ENCODE assay signal across 8 cellular contexts in the genomic region with DNA sequence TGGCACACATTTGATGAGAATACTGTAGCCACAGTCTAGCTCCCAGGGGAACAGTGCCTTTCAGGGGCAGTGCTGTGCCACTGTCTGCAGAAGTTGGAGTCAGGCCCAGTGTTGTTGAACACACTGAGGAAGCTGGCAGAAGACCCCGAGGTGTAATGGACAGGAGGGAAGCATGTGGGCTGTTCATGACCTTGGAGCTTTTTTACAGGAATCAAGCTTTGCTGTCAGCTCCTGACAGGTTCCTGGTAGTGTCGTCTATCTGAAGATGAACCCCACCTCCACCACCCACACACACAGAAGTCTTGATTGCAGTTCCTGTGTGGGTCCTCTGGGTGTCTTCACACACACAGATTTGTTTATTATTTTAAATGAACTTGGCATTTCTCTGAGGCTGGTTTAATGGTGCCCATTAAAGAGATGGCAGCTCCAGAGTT. TPM values are rescaled to one million over a fixed set of nuclear protein-coding genes. Genes with fewer than 3 reads are reported as not detected.
DNase-seq lines count a peak whose midpoint lies in the region; ATAC-seq and TF ChIP-seq lines count a peak whose summit lies in the region.

No MANE protein-coding gene starts in this region.

- H3K4me3 ChIP-seq in body of pancreas (no peak overlapping the region), mesenchymal stem cell (ENCODE audit: insufficient read depth in 1 of 2, low read depth in 1 of 2, low read length in 2 of 2) (no peak overlapping the region)

- peak in 3 of 7 experiments; percentile 21 to 32 (median 29) for TF ChIP-seq CTCF in body of pancreas (IDR thresholded peaks at IDR 0.05)

- no peak overlapping the region for H2BK5ac ChIP-seq in mesenchymal stem cell (ENCODE audit: low read depth, low read length, poor library complexity, severe bottlenecking)

- no peak overlapping the region for H3K9ac ChIP-seq in mesenchymal stem cell (ENCODE audit: low read length)

- H3K27me3 ChIP-seq in body of pancreas (no peaks in the 10 kb centered on the region), mesenchymal stem cell (ENCODE audit: control insufficient read depth in 1 of 2, insufficient read depth in 1 of 2, low read length in 2 of 2) (no peaks in the 10 kb centered on the region)

- H2BK120ac ChIP-seq in mesenchymal stem cell (ENCODE audit: low read depth, low read length) = no peak overlapping the region

- H3K4me1 ChIP-seq in body of pancreas = peaks cover 11% of the 10 kb centered on the region
- H3K4me1 ChIP-seq in mesenchymal stem cell (ENCODE audit: control insufficient read depth, insufficient read depth, low read depth, low read length) = peaks cover 11% of the 10 kb centered on the region

- H3K18ac ChIP-seq in mesenchymal stem cell (ENCODE audit: low read depth in 1 of 2, low read length in 2 of 2) = no peak overlapping the region

- H2BK15ac ChIP-seq in mesenchymal stem cell (ENCODE audit: low read depth, poor library complexity, severe bottlenecking) = no peak overlapping the region

- WGBS in body of pancreas, 2 donors = 0 to 2% methylated on average over 2 of the region's 2 CpGs
- WGBS in mesenchymal stem cell = 56% methylated on average over 2 of the region's 2 CpGs

- H2AFZ ChIP-seq in mesenchymal stem cell (ENCODE audit: low read depth, low read length) = no peak overlapping the region

- peak overlapping the region; percentile 4 for H2AK5ac ChIP-seq in mesenchymal stem cell (ENCODE audit: low read length, severe bottlenecking)

- no peak overlapping the region for H3K4ac ChIP-seq in mesenchymal stem cell (ENCODE audit: low read depth in 1 of 2, low read length in 2 of 2)

- ATAC-seq in GM19438 (IDR thresholded peaks at IDR 0.05; ENCODE audit: low read depth, unreplicated experiment) (peak; percentile 56), HG03378 (IDR thresholded peaks at IDR 0.05; ENCODE audit: unreplicated experiment) (peak; percentile 74), body of pancreas (peak; percentile 62), HG02970 (IDR thresholded peaks at IDR 0.05; ENCODE audit: low FRiP score, unreplicated experiment) (no peak)

- H2BK12ac ChIP-seq in mesenchymal stem cell (ENCODE audit: low read length in 2 of 2) = peak overlapping the region in 1 of 2 experiments; percentile 86

- H3K9me3 ChIP-seq in body of pancreas = no peaks in the 10 kb centered on the region
- H3K9me3 ChIP-seq in mesenchymal stem cell (ENCODE audit: control insufficient read depth, low read length) = no peaks in the 10 kb centered on the region

- intact Hi-C loops in body of pancreas (cut with DNase I) = no loop called here

- H3K27ac ChIP-seq in body of pancreas = peak overlapping the region in 2 of 4 donors; percentile 20 to 45
- no peak overlapping the region for H3K27ac ChIP-seq in mesenchymal stem cell (ENCODE audit: low read length, poor library complexity, severe bottlenecking)

- TF ChIP-seq POLR2A in body of pancreas (IDR thresholded peaks at IDR 0.05) = no peak

- H3K36me3 ChIP-seq in body of pancreas (replicated peaks in 1 of 2; ENCODE audit: insufficient read depth in 1 of 2, low read depth in 2 of 2) = no peaks in the 10 kb centered on the region
- H3K36me3 ChIP-seq in mesenchymal stem cell (ENCODE audit: control insufficient read depth in 1 of 2, insufficient read depth in 2 of 2, low read depth in 1 of 2, low read length in 2 of 2) = no peaks in the 10 kb centered on the region

- no peak overlapping the region for H4K91ac ChIP-seq in mesenchymal stem cell (ENCODE audit: low read length)

- H4K8ac ChIP-seq in mesenchymal stem cell (ENCODE audit: low read length) = no peak overlapping the region

- H3K4me2 ChIP-seq in mesenchymal stem cell (ENCODE audit: low read length, poor library complexity, severe bottlenecking) = no peak overlapping the region

- DNase-seq in Daoy (ENCODE audit: low read depth) (peak; percentile 50), RPMI7951 (ENCODE audit: low read depth) (peak; percentile 51), body of pancreas (peak in 2 of 4 donors; percentile 37 to 46), mesenchymal stem cell (no peak), hepatic stellate cell (ENCODE audit: low spot score) (no peak)

- H3K79me1 ChIP-seq in mesenchymal stem cell (replicated peaks; ENCODE audit: low read length, poor library complexity, severe bottlenecking) = peaks cover 32% of the 10 kb centered on the region

- no peak overlapping the region for H3K23ac ChIP-seq in mesenchymal stem cell (ENCODE audit: low read length in 2 of 2)

- H3K14ac ChIP-seq in mesenchymal stem cell (ENCODE audit: low read length in 2 of 2) = no peak overlapping the region

RNA-seq across cellular contexts. Expression of gene TNFAIP8, which starts 40.3 kb away (rescaled TPM):
- total RNA-seq in Daoy (2014; rRNA removed; shearing (Covaris generic)) = 51.7 and 52.8 TPM in 2 replicates
- 23.7 and 25.6 TPM in 2 replicates for total RNA-seq in RPMI7951 (2014; rRNA removed; shearing (Covaris generic))
- 10 to 100 TPM; 15.8 to 32.3 TPM for total RNA-seq in body of pancreas
- 14.4 TPM for polyA plus RNA-seq in mesenchymal stem cell (2013, experiment 1 of 2)
- polyA plus RNA-seq in mesenchymal stem cell (2013, experiment 2 of 2) = 15.0 TPM

Comparison
In these comparisons a context has a peak if more than half of its experiments do, and no peak if none do; other contexts are left out.
1. DNase-seq: peak in Daoy (single experiment) and RPMI7951 (single experiment); none in mesenchymal stem cell (single experiment) and hepatic stellate cell (single experiment).